ENCODE assay signal across 8 cellular contexts in genomic region chr11:2930705-2931415, GRCh38. TPM values are rescaled to one million over a fixed set of nuclear protein-coding genes. Genes with fewer than 3 reads are reported as not detected.
DNase-seq lines count a peak whose midpoint lies in the region; ATAC-seq and TF ChIP-seq lines count a peak whose summit lies in the region.

No MANE protein-coding gene starts in this region.

- no peaks in the 10 kb centered on the region for H3K36me3 ChIP-seq in GM06990 (ENCODE audit: control insufficient read depth, insufficient read depth, low read length)
- no peaks in the 10 kb centered on the region for H3K36me3 ChIP-seq in OCI-LY1 (ENCODE audit: insufficient read depth, low read length)
- H3K36me3 ChIP-seq in iPS-15b (ENCODE audit: control insufficient read depth, insufficient read depth, low read length): no peaks in the 10 kb centered on the region
- no peaks in the 10 kb centered on the region for H3K36me3 ChIP-seq in smooth muscle cell (ENCODE audit: low read depth)

- no peak overlapping the region for H3K4me2 ChIP-seq in OCI-LY1 (ENCODE audit: low read length)
- peak overlapping the region; percentile 98 for H3K4me2 ChIP-seq in smooth muscle cell

- H3K4me1 ChIP-seq in OCI-LY1 (ENCODE audit: insufficient read depth, low read length, severe bottlenecking) (no peaks in the 10 kb centered on the region), iPS-15b (ENCODE audit: control insufficient read depth, insufficient read depth, low read length) (no peaks in the 10 kb centered on the region), smooth muscle cell (ENCODE audit: low read depth) (peaks cover 6% of the 10 kb centered on the region)

- H3K9ac ChIP-seq in OCI-LY1 (ENCODE audit: low read length): no peak overlapping the region
- no peak overlapping the region for H3K9ac ChIP-seq in iPS-15b (ENCODE audit: low read depth, low read length)
- peak overlapping the region; percentile 74 for H3K9ac ChIP-seq in smooth muscle cell (ENCODE audit: low read depth)

- WGBS in smooth muscle cell (ENCODE audit: low lambda C conversion rate): 47% methylated on average over 21 of the region's 21 CpGs

- H3K27ac ChIP-seq in OCI-LY1 (ENCODE audit: low read depth, low read length, poor library complexity, severe bottlenecking) (no peak overlapping the region), smooth muscle cell (ENCODE audit: low read depth) (peak overlapping the region; percentile 81)

- peak; percentile 39 for ATAC-seq in HG02678 (IDR thresholded peaks at IDR 0.05; ENCODE audit: unreplicated experiment)
- no peak for ATAC-seq in HG02981 (IDR thresholded peaks at IDR 0.05; ENCODE audit: unreplicated experiment)
- ATAC-seq in GM18858 (IDR thresholded peaks at IDR 0.05; ENCODE audit: unreplicated experiment): no peak

- DNase-seq in GM06990 (ENCODE audit: extremely low read depth, insufficient read length): peak; percentile 65
- no peak for DNase-seq in astrocyte of the cerebellum (ENCODE audit: low read depth)
- no peak for DNase-seq in smooth muscle cell (lab: John Stamatoyannopoulos, UW; ENCODE audit: unreplicated experiment)

- in situ Hi-C loops in astrocyte of the cerebellum (cut with HindIII; ENCODE audit: low sequenced_read_pairs): no loop called here

- H4K20me1 ChIP-seq in OCI-LY1 (ENCODE audit: insufficient read depth, low read length) (no peaks in the 10 kb centered on the region), smooth muscle cell (ENCODE audit: low read depth) (peaks cover 25% of the 10 kb centered on the region)

- H3K27me3 ChIP-seq in GM06990 (replicated peaks; ENCODE audit: control insufficient read depth, insufficient read depth, low read length) (no peaks in the 10 kb centered on the region; the same call in 1 of the 2 replicates), OCI-LY1 (ENCODE audit: insufficient read depth, low read length) (no peaks in the 10 kb centered on the region), iPS-15b (ENCODE audit: control insufficient read depth, insufficient read depth, low read length) (peaks cover 23% of the 10 kb centered on the region), smooth muscle cell (ENCODE audit: low read depth) (no peaks in the 10 kb centered on the region)

- TF ChIP-seq CTCF in GM06990 (IDR thresholded peaks at IDR 0.05; ENCODE audit: insufficient read depth, low read length, poor library complexity, severe bottlenecking) (peak; percentile 86), OCI-LY1 (IDR thresholded peaks at IDR 0.05; ENCODE audit: low read length) (peak; percentile 78), astrocyte of the cerebellum (IDR thresholded peaks at IDR 0.05; ENCODE audit: low read depth, low read length, missing control alignments) (peak; percentile 48), smooth muscle cell (IDR thresholded peaks at IDR 0.05; ENCODE audit: borderline replicate concordance, insufficient read depth, poor library complexity, severe bottlenecking) (peak; percentile 44)

- H3K9me2 ChIP-seq in OCI-LY1 (ENCODE audit: low read depth, low read length): no peaks in the 10 kb centered on the region

- H3K9me3 ChIP-seq in OCI-LY1 (ENCODE audit: low read length) (no peaks in the 10 kb centered on the region), iPS-15b (ENCODE audit: control insufficient read depth, insufficient read depth, low read length) (no peaks in the 10 kb centered on the region), smooth muscle cell (replicated peaks; ENCODE audit: low read depth) (no peaks in the 10 kb centered on the region)

- H3K79me2 ChIP-seq in OCI-LY1 (ENCODE audit: insufficient read depth, low read length): no peaks in the 10 kb centered on the region
- peaks cover 15% of the 10 kb centered on the region for H3K79me2 ChIP-seq in smooth muscle cell (ENCODE audit: low read depth)

- H3F3A ChIP-seq in OCI-LY1 (ENCODE audit: insufficient read depth, low read length) (no peaks in the 10 kb centered on the region), smooth muscle cell (ENCODE audit: low read depth) (no peaks in the 10 kb centered on the region)

- H3K4me3 ChIP-seq in GM06990 (replicated peaks; ENCODE audit: low read depth, low read length): peak overlapping the region; percentile 62
- H3K4me3 ChIP-seq in OCI-LY1 (ENCODE audit: low read depth, low read length, poor library complexity, severe bottlenecking): no peak overlapping the region
- peak overlapping the region; percentile 62 for H3K4me3 ChIP-seq in astrocyte of the cerebellum (ENCODE audit: low read depth, low read length)
- H3K4me3 ChIP-seq in iPS-15b (ENCODE audit: low read depth, low read length): peak overlapping the region; percentile 56
- H3K4me3 ChIP-seq in smooth muscle cell: peak overlapping the region; percentile 78

- H2AFZ ChIP-seq in OCI-LY1 (ENCODE audit: low read length): no peak overlapping the region
- no peak overlapping the region for H2AFZ ChIP-seq in smooth muscle cell (ENCODE audit: low read depth)

RNA-seq across cellular contexts. Expression of gene PHLDA2, which starts 1.6 kb away (rescaled TPM):
- 11.0 and 21.8 TPM in 2 replicates for total RNA-seq in smooth muscle cell
- polyA plus RNA-seq in smooth muscle cell: 89.3 and 90.7 TPM in 2 replicates

RNA-seq across cellular contexts. Expression of gene CDKN1C, which starts 45.3 kb away (rescaled TPM):
- 171 and 194 TPM in 2 replicates for total RNA-seq in smooth muscle cell
- 303 and 392 TPM in 2 replicates for polyA plus RNA-seq in smooth muscle cell
